22 cellular contexts compared by ENCODE assay signal in the genomic region with DNA sequence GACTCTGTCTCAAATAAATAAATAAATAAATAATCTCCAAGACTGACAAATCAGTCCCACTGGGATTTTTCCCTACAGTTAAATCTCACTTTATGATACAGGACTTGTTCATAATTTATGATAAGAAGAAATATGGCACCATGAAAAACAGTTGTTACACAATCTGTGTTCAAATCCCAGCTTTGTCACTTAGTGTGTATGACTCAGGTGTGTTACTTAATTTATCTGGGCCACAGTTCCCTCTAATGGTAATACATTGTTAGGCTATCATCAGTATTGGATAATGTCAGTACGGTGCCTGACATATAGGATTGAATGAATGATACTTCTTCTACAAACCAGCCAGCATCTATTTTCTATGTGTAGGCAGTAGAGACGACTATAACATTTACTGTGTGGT. TPM values are rescaled to one million over a fixed set of nuclear protein-coding genes. Genes with fewer than 3 reads are reported as not detected.
A peak's percentile ranks its signal among the peaks of the same experiment; 100 is the strongest.
DNase-seq lines count a peak whose midpoint lies in the region; ATAC-seq, FAIRE-seq and TF ChIP-seq lines count a peak whose summit lies in the region.
"Had no signal": no experiment of that assay in that cellular context is flagged by ENCODE, and none has a peak within 500 bp of the region (broad histone marks: within the 10 kb centered on the region; RNA-seq: fewer than 3 reads in every experiment).

No MANE protein-coding gene starts in this region.

- no peak for ATAC-seq in HG02981 (IDR thresholded peaks at IDR 0.05; ENCODE audit: unreplicated experiment)
- ATAC-seq: GM23338, HCT116 had no signal

- H3K4me3 ChIP-seq in bronchial epithelial cell (ENCODE audit: low read depth, low read length) (no peak overlapping the region), fibroblast of mammary gland (ENCODE audit: control insufficient read depth, low read depth, low read length) (no peak overlapping the region)
- H3K4me3 ChIP-seq: GM23338 had no signal

- FAIRE-seq in bronchial epithelial cell (lab: Jason Lieb, UNC) = no peak
- FAIRE-seq: GM18507 had no signal

- H3K36me3 ChIP-seq in bronchial epithelial cell (ENCODE audit: control insufficient read depth, insufficient read depth, low read length) = no peaks in the 10 kb centered on the region

- DNase-seq in amniotic epithelial cell (ENCODE audit: low read depth) (peak; percentile 12), bronchial epithelial cell (ENCODE audit: low read depth) (peak; percentile 68), fibroblast of mammary gland (ENCODE audit: low read depth) (peak; percentile 10), HPDE6-E6E7 (ENCODE audit: extremely low spot score) (no peak)
- no peak for DNase-seq in activated effector memory CD4-positive, alpha-beta T cell treated with Interleukin-2 at 50 U/mL for 16 hours
- DNase-seq: C1 segment of cervical spinal cord; Calu3; CD4-positive, alpha-beta memory T cell; COR-L47; DMS53; DMS79 treated with DMSO at 0.1 percent for 48 hours; GF-D8; H9 had no signal

- no peak for TF ChIP-seq CTCF in bronchial epithelial cell (IDR thresholded peaks at IDR 0.05; ENCODE audit: insufficient read depth, low read length, severe bottlenecking)
- no peak for TF ChIP-seq CTCF in fibroblast of mammary gland (conservative IDR thresholded peaks at IDR 0.05; ENCODE audit: control insufficient read depth, insufficient read depth, low read depth, low read length)

- no peaks in the 10 kb centered on the region for H3K27me3 ChIP-seq in bronchial epithelial cell (ENCODE audit: control insufficient read depth, insufficient read depth, low read length)

RNA-seq across cellular contexts. Expression of gene SLC36A3, which starts 23.1 kb away (rescaled TPM):
- not detected in 2 replicates for total RNA-seq in bronchial epithelial cell
- total RNA-seq: A172; A673; Calu3; CD4-positive, alpha-beta memory T cell; Daoy; G401; GM23338; H4; H9 had no signal

RNA-seq across cellular contexts. Expression of gene GM2A, which starts 27.5 kb away (rescaled TPM):
- 85.4 and 121 TPM in 2 replicates for total RNA-seq in bronchial epithelial cell

RNA-seq across cellular contexts. Expression of gene CCDC69, which starts 56.6 kb away (rescaled TPM):
- 0.79 and 1.7 TPM in 2 replicates for total RNA-seq in bronchial epithelial cell
- total RNA-seq: A673 had no signal

Comparison
In these comparisons a context has a peak if more than half of its experiments do, and no peak if none do; other contexts are left out.
1. DNase-seq: peak in amniotic epithelial cell (single experiment), bronchial epithelial cell (single experiment) and fibroblast of mammary gland (single experiment); none in HPDE6-E6E7 (single experiment) and activated effector memory CD4-positive, alpha-beta T cell treated with Interleukin-2 at 50 U/mL for 16 hours (single experiment).